8 cellular contexts compared by ENCODE assay signal in the genomic region with DNA sequence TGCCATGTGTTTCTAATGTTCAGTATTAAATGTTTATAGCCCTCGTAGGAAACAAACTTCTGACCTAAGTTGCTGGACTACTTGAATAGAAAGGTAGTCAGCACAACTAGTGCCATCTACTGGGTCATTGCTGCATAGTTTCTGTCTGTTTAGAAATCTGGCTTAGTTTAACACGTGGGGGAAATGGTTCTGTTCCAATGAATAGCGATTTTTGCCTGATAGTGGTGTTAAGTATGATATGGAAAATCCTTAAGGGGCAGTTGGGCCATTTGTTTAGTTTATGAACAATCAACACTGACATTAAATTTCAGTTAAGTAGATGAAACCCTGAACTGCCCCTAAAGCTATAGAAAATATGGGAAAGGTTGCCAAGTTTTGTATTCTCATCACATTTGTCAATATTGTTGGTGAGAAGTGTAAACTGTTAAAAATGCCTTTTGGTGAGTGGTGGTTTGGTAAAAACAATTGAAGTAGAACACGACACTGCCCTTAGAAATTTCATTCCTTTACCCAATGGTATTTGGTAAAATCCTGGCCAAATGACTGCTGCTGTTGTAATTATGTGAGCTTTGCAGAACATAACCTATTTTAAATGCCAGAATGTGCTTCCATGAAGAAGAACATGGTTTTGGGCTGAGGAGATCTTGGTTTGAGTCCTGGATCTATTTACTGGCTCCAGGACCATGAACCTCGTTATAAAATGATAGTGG. TPM values are rescaled to one million over a fixed set of nuclear protein-coding genes. Genes with fewer than 3 reads are reported as not detected.
DNase-seq lines count a peak whose midpoint lies in the region; ATAC-seq and TF ChIP-seq lines count a peak whose summit lies in the region.

No MANE protein-coding gene starts in this region.

- no peaks in the 10 kb centered on the region for H3K36me3 ChIP-seq in parathyroid adenoma (ENCODE audit: control insufficient read depth, insufficient read depth, low read length)

- H2AFZ ChIP-seq in parathyroid adenoma = peak overlapping the region; percentile 45

- ATAC-seq in GM19043 (IDR thresholded peaks at IDR 0.05; ENCODE audit: low read depth, unreplicated experiment) (peak; percentile 70), HG03135 (IDR thresholded peaks at IDR 0.05; ENCODE audit: unreplicated experiment) (peak; percentile 66)
- peak in 1 of 2 donors; percentile 22 for ATAC-seq in activated T-cell treated with anti-CD3 and anti-CD28 coated beads, Interleukin-2, amount 50 U/mL, for 72 hours (replicated peaks in 1 of 2)

- H3K4me3 Mint-ChIP-seq in activated T-cell treated with anti-CD3 and anti-CD28 coated beads, Interleukin-2, amount 50 U/mL, for 72 hours = peak overlapping the region; percentile 61 to 82

- peaks cover 65% of the 10 kb centered on the region for H3K4me1 Mint-ChIP-seq in activated T-cell treated with anti-CD3 and anti-CD28 coated beads, Interleukin-2, amount 50 U/mL, for 72 hours (ENCODE audit: low read depth)

- H3K9me3 ChIP-seq in parathyroid adenoma (ENCODE audit: control insufficient read depth, low read length) = no peaks in the 10 kb centered on the region

- H3K27me3 Mint-ChIP-seq in activated T-cell treated with anti-CD3 and anti-CD28 coated beads, Interleukin-2, amount 50 U/mL, for 72 hours (ENCODE audit: low read depth) = no peaks in the 10 kb centered on the region

- peak; percentile 50 for DNase-seq in DMS153 (lab: John Stamatoyannopoulos, UW)
- DNase-seq in NCI-H748 (lab: John Stamatoyannopoulos, UW; ENCODE audit: unreplicated experiment) = peak; percentile 73
- DNase-seq in activated T-cell treated with anti-CD3 and anti-CD28 coated beads, Interleukin-2, amount 50 U/mL, for 72 hours = peak; percentile 45 to 46
- DNase-seq in foreskin fibroblast = peak; percentile 74 to 90
- DNase-seq in T1000 (lab: John Stamatoyannopoulos, UW) = no peak

- no peaks in the 10 kb centered on the region for H3K4me1 ChIP-seq in parathyroid adenoma

- TF ChIP-seq CTCF in foreskin fibroblast (IDR thresholded peaks at IDR 0.05; ENCODE audit: low read depth, low read length) = peak; percentile 72
- peak; percentile 68 for TF ChIP-seq CTCF in parathyroid adenoma (IDR thresholded peaks at IDR 0.05)

- no peak overlapping the region for H3K4me2 ChIP-seq in parathyroid adenoma (ENCODE audit: low read length)

- H3K79me2 ChIP-seq in parathyroid adenoma = no peaks in the 10 kb centered on the region

- H3K9me3 Mint-ChIP-seq in activated T-cell treated with anti-CD3 and anti-CD28 coated beads, Interleukin-2, amount 50 U/mL, for 72 hours = no peaks in the 10 kb centered on the region

- H3K27ac ChIP-seq in parathyroid adenoma = no peak overlapping the region

- H3K4me3 ChIP-seq in foreskin fibroblast (ENCODE audit: low read depth in 1 of 2, low read length in 2 of 2) (no peak overlapping the region), parathyroid adenoma (ENCODE audit: low read depth, low read length) (no peak overlapping the region)

- H3K36me3 Mint-ChIP-seq in activated T-cell treated with anti-CD3 and anti-CD28 coated beads, Interleukin-2, amount 50 U/mL, for 72 hours (ENCODE audit: insufficient read depth in 2 of 2) = peaks cover 7 to 28% of the 10 kb centered on the region in 2 donors

- peak overlapping the region; percentile 93 for H3K27ac Mint-ChIP-seq in activated T-cell treated with anti-CD3 and anti-CD28 coated beads, Interleukin-2, amount 50 U/mL, for 72 hours

- H3K27me3 ChIP-seq in parathyroid adenoma (ENCODE audit: control insufficient read depth, insufficient read depth, low read length) = no peaks in the 10 kb centered on the region

- H3K9ac ChIP-seq in parathyroid adenoma = no peak overlapping the region

RNA-seq across cellular contexts. Expression of a gene that starts 13.2 kb away (rescaled TPM):
- 10 to 100 TPM; 94.1 to 98.6 TPM for total RNA-seq in activated T-cell treated with anti-CD3 and anti-CD28 coated beads, Interleukin-2, amount 50 U/mL, for 72 hours
